Comparison of ENCODE assay signal across 8 cellular contexts in genomic region chr1:235160965-235161684, GRCh38.
DNase-seq lines count a peak whose midpoint lies in the region; ATAC-seq and TF ChIP-seq lines count a peak whose summit lies in the region.

A gene with protein sequence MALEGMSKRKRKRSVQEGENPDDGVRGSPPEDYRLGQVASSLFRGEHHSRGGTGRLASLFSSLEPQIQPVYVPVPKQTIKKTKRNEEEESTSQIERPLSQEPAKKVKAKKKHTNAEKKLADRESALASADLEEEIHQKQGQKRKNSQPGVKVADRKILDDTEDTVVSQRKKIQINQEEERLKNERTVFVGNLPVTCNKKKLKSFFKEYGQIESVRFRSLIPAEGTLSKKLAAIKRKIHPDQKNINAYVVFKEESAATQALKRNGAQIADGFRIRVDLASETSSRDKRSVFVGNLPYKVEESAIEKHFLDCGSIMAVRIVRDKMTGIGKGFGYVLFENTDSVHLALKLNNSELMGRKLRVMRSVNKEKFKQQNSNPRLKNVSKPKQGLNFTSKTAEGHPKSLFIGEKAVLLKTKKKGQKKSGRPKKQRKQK (minus strand): TSS chr1:235161250. CDS start chr1:235161226, 24 bp downstream.

- DNase-seq in GM10266 (ENCODE audit: extremely low spot score) (peak; percentile 89), NCI-H1092 (lab: John Stamatoyannopoulos, UW) (peak; percentile 91), globus pallidus (ENCODE audit: low spot score) (peak; percentile 89), nucleus accumbens (lab: John Stamatoyannopoulos, UW) (peak; percentile 34 to 94 (median 86)), superior temporal gyrus (ENCODE audit: extremely low spot score) (peak; percentile 95)
- peak; percentile 94 for DNase-seq in activated naive CD4-positive, alpha-beta T cell treated with anti-CD3 and anti-CD28 coated beads, Interleukin-2, amount 50 U/mL, for 16 hours

- ATAC-seq in HG02588 (IDR thresholded peaks at IDR 0.05; ENCODE audit: unreplicated experiment) (peak; percentile 94), SK-N-SH treated with all-trans-retinoic acid at 6 μM for 48 hours (peak; percentile 96)

- TF ChIP-seq CTCF in GM10266 (IDR thresholded peaks at IDR 0.05; ENCODE audit: control insufficient read depth, insufficient read depth, low read depth, missing control alignments) = peak; percentile 38

TF ChIP-seq in SK-N-SH treated with all-trans-retinoic acid at 6 μM for 48 hours, 23 proteins besides CTCF, POLR2A, EP300 and RAD21:
- TF ChIP-seq ZNF565 (CRISPR knock-in tag; conservative IDR thresholded peaks at IDR 0.05; ENCODE audit: low read depth) (no peak), TCF4 (CRISPR knock-in tag; IDR thresholded peaks at IDR 0.05; ENCODE audit: borderline replicate concordance) (no peak), CSRNP3 (CRISPR knock-in tag; IDR thresholded peaks at IDR 0.05) (no peak), ARNTL (CRISPR knock-in tag; IDR thresholded peaks at IDR 0.05; ENCODE audit: borderline replicate concordance, low read depth) (no peak), SNAI2 (CRISPR knock-in tag; IDR thresholded peaks at IDR 0.05) (no peak), RARB (CRISPR knock-in tag; IDR thresholded peaks at IDR 0.05) (no peak), PPARA (CRISPR knock-in tag; IDR thresholded peaks at IDR 0.05; ENCODE audit: borderline replicate concordance) (no peak), ZNF8 (CRISPR knock-in tag; IDR thresholded peaks at IDR 0.05) (no peak)

Comparison
In these comparisons a context has a peak if more than half of its experiments do, and no peak if none do; other contexts are left out.
1. Peak in every context shown above with its lines: DNase-seq and ATAC-seq.